ENCODE assay signal across 7 cellular contexts in genomic region chr16:14309906-14310305, GRCh38.
DNase-seq lines count a peak whose midpoint lies in the region; TF ChIP-seq lines count a peak whose summit lies in the region.

No MANE protein-coding gene starts in this region.

- in situ Hi-C loops in GM23248 (cut with MboI), result no loop called here

- peaks cover 100% of the 10 kb centered on the region for H3K79me2 ChIP-seq in GM23248 (ENCODE audit: insufficient read depth)

- H3K9ac ChIP-seq in GM23248 (peak overlapping the region; percentile 66), skeletal muscle tissue (ENCODE audit: low read depth in 1 of 3, low read length in 3 of 3) (peak overlapping the region; percentile 66 to 95 (median 92))

- peaks cover 36% of the 10 kb centered on the region for H3F3A ChIP-seq in GM23248 (ENCODE audit: insufficient read depth)

- no peaks in the 10 kb centered on the region for H3K9me2 ChIP-seq in GM23248 (ENCODE audit: insufficient read depth)

- H3K4me3 ChIP-seq in GM23248 (peak overlapping the region; percentile 45), epithelial cell of esophagus (ENCODE audit: low read length) (no peak overlapping the region), skeletal muscle tissue (ENCODE audit: low read length in 3 of 3) (peak overlapping the region; percentile 48 to 67 (median 65))

- no peak for TF ChIP-seq CTCF in epithelial cell of esophagus (IDR thresholded peaks at IDR 0.05; ENCODE audit: insufficient read depth, low read depth, low read length, missing control alignments)

- no peaks in the 10 kb centered on the region for H3K36me3 ChIP-seq in GM23248 (ENCODE audit: low read depth)
- no peaks in the 10 kb centered on the region for H3K36me3 ChIP-seq in skeletal muscle tissue (ENCODE audit: control insufficient read depth in 3 of 3, insufficient read depth in 3 of 3, low read length in 3 of 3)

- DNase-seq in GM23248, result peak; percentile 95
- peak; percentile 36 for DNase-seq in RKO (ENCODE audit: low spot score)
- DNase-seq in epithelial cell of esophagus (ENCODE audit: low read depth), result peak; percentile 98
- no peak for DNase-seq in NCI-H2029 (lab: John Stamatoyannopoulos, UW)
- DNase-seq in ureter (ENCODE audit: low spot score), result no peak
- no peak for DNase-seq in KG1 (lab: John Stamatoyannopoulos, UW)

- WGBS in GM23248 (ENCODE audit: low coverage in 1 of 2, low lambda C conversion rate in 2 of 2, missing lambda C conversion rate in 2 of 2), 2 experiments, result 27 to 28% methylated on average over 10 of the region's 10 CpGs

- no peak overlapping the region for H2AFZ ChIP-seq in GM23248

- H3K9me3 ChIP-seq in GM23248 (ENCODE audit: low read depth) (no peaks in the 10 kb centered on the region), skeletal muscle tissue (ENCODE audit: control insufficient read depth in 3 of 3, low read length in 3 of 3) (no peaks in the 10 kb centered on the region)

- H3K27me3 ChIP-seq in GM23248 (replicated peaks; ENCODE audit: insufficient read depth) (no peaks in the 10 kb centered on the region), skeletal muscle tissue (ENCODE audit: control insufficient read depth in 3 of 3, insufficient read depth in 3 of 3, low read length in 3 of 3) (no peaks in the 10 kb centered on the region)

- 0 out of 2 replicates have a peak, but pooled peaks cover 3% of the 10 kb centered on the region for H4K20me1 ChIP-seq in GM23248 (ENCODE audit: insufficient read depth)

- peaks cover 64% of the 10 kb centered on the region for H3K4me1 ChIP-seq in GM23248 (ENCODE audit: insufficient read depth)
- peaks cover 69 to 73% (median 69%) of the 10 kb centered on the region in 3 donors for H3K4me1 ChIP-seq in skeletal muscle tissue (ENCODE audit: control insufficient read depth in 3 of 3, insufficient read depth in 3 of 3, low read length in 3 of 3)

- peak overlapping the region; percentile 73 for H3K4me2 ChIP-seq in GM23248 (ENCODE audit: unreplicated experiment)

- H3K27ac ChIP-seq in GM23248, result peak overlapping the region; percentile 83
- H3K27ac ChIP-seq in skeletal muscle tissue (ENCODE audit: low read depth, low read length), result peak overlapping the region; percentile 94

Comparison
In these comparisons a context has a peak if more than half of its experiments do, and no peak if none do; other contexts are left out.
1. DNase-seq: peak in GM23248 (single experiment), RKO (single experiment) and epithelial cell of esophagus (single experiment); none in NCI-H2029 (single experiment), ureter (single experiment) and KG1 (single experiment).